In the genomic region with DNA sequence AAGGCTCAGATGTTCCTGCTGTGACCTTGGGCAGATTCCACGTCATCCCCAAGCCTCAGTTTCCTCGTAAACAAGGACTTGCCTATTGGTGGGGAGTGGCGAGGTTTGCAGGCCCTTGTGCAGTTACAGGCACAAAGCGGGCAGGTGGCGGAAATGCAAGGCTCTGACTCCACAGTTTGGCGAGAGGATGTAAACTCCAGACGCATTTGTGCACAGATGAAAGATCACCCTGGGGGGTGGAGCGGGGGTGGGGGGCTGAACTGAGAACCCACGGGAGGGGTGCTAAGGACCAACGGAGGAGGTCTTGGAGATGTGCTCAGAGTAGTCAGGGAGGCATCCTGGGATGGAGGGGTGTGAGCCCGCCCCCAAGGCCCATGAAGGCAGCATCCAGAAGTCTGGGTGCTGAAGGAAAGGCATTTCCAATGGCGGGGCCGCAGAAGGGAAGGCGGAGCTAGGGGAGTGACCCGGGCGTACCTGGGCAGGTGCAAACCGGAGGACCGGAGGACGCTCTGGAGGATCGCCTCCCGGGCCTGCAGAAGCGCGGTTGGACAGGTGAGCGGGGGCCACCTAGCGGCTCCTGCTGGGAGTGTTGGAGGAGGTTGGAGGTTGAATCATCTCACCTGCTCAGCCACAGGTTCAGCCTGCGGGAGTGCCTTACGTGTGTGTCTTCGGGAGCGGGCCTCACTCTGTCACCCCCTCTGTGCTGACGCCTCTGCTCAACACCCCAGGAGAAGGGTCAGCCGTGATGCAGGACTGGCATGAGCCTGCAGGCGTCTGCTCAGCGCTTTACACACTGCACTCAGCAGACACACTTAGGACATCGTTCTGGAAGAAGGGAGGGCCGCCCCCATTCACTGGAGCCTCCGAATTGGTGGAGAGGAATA, we compare ENCODE assay signal across 1 cellular context.
A peak's percentile ranks its signal among the peaks of the same experiment; 100 is the strongest.
TF ChIP-seq lines count a peak whose summit lies in the region.

No MANE protein-coding gene starts in this region.

TF ChIP-seq in HepG2, 621 proteins besides CTCF, POLR2A, EP300 and RAD21 (continued from another document):
- TF ChIP-seq, protein P1, sequence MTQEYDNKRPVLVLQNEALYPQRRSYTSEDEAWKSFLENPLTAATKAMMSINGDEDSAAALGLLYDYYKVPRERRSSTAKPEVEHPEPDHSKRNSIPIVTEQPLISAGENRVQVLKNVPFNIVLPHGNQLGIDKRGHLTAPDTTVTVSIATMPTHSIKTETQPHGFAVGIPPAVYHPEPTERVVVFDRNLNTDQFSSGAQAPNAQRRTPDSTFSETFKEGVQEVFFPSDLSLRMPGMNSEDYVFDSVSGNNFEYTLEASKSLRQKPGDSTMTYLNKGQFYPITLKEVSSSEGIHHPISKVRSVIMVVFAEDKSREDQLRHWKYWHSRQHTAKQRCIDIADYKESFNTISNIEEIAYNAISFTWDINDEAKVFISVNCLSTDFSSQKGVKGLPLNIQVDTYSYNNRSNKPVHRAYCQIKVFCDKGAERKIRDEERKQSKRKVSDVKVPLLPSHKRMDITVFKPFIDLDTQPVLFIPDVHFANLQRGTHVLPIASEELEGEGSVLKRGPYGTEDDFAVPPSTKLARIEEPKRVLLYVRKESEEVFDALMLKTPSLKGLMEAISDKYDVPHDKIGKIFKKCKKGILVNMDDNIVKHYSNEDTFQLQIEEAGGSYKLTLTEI (CRISPR knock-in tag; conservative IDR thresholded peaks at IDR 0.05): no peak
- TF ChIP-seq, protein P2, sequence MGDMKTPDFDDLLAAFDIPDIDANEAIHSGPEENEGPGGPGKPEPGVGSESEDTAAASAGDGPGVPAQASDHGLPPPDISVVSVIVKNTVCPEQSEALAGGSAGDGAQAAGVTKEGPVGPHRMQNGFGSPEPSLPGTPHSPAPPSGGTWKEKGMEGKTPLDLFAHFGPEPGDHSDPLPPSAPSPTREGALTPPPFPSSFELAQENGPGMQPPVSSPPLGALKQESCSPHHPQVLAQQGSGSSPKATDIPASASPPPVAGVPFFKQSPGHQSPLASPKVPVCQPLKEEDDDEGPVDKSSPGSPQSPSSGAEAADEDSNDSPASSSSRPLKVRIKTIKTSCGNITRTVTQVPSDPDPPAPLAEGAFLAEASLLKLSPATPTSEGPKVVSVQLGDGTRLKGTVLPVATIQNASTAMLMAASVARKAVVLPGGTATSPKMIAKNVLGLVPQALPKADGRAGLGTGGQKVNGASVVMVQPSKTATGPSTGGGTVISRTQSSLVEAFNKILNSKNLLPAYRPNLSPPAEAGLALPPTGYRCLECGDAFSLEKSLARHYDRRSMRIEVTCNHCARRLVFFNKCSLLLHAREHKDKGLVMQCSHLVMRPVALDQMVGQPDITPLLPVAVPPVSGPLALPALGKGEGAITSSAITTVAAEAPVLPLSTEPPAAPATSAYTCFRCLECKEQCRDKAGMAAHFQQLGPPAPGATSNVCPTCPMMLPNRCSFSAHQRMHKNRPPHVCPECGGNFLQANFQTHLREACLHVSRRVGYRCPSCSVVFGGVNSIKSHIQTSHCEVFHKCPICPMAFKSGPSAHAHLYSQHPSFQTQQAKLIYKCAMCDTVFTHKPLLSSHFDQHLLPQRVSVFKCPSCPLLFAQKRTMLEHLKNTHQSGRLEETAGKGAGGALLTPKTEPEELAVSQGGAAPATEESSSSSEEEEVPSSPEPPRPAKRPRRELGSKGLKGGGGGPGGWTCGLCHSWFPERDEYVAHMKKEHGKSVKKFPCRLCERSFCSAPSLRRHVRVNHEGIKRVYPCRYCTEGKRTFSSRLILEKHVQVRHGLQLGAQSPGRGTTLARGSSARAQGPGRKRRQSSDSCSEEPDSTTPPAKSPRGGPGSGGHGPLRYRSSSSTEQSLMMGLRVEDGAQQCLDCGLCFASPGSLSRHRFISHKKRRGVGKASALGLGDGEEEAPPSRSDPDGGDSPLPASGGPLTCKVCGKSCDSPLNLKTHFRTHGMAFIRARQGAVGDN (CRISPR knock-in tag; IDR thresholded peaks at IDR 0.05): peak; percentile 33
- TF ChIP-seq ZNF235 (CRISPR knock-in tag; IDR thresholded peaks at IDR 0.05; ENCODE audit: borderline replicate concordance) (no peak), MYC (CRISPR knock-in tag; IDR thresholded peaks at IDR 0.05; ENCODE audit: borderline replicate concordance) (peak; percentile 29; the same call in 1 of the 2 replicates), SMC3 (IDR thresholded peaks at IDR 0.05; ENCODE audit: low read length) (peak; percentile 4; the same call in 1 of the 2 replicates), CREB1 (IDR thresholded peaks at IDR 0.05) (no peak), CREB1 (CRISPR knock-in tag; IDR thresholded peaks at IDR 0.05) (no peak), XRCC5 (optimal IDR thresholded peaks at IDR 0.05; ENCODE audit: low read length) (peak; percentile 88), FOSL2 (CRISPR knock-in tag; IDR thresholded peaks at IDR 0.05) (peak; percentile 51; the same call in 1 of the 2 replicates), ZNF274 (CRISPR knock-in tag; IDR thresholded peaks at IDR 0.05) (0 out of 2 replicates have a peak, but pooled peaks have one; percentile 30), KDM2A (CRISPR knock-in tag; IDR thresholded peaks at IDR 0.05; ENCODE audit: borderline replicate concordance, low read depth) (peak; percentile 76; the same call in 1 of the 2 replicates), ZNF605 (CRISPR knock-in tag; IDR thresholded peaks at IDR 0.05) (0 out of 2 replicates have a peak, but pooled peaks have one; percentile 25), GATAD2A (CRISPR knock-in tag; IDR thresholded peaks at IDR 0.05) (0 out of 2 replicates have a peak, but pooled peaks have one; percentile 14), STAG1 (CRISPR knock-in tag; IDR thresholded peaks at IDR 0.05) (peak; percentile 85), SP2 (CRISPR knock-in tag; IDR thresholded peaks at IDR 0.05) (no peak), ZNF263 (CRISPR knock-in tag; IDR thresholded peaks at IDR 0.05) (peak; percentile 52; the same call in 1 of the 2 replicates), ZEB1 (IDR thresholded peaks at IDR 0.05; ENCODE audit: insufficient replicate concordance, low read depth) (peak; percentile 91), ZNF350 (CRISPR knock-in tag; IDR thresholded peaks at IDR 0.05; ENCODE audit: borderline replicate concordance, low read depth) (no peak), ZNF160 (CRISPR knock-in tag; IDR thresholded peaks at IDR 0.05) (no peak), YY1 (IDR thresholded peaks at IDR 0.05; ENCODE audit: insufficient read depth, insufficient replicate concordance, low read depth, low read length) (peak; percentile 17)
- TF ChIP-seq, protein P3, sequence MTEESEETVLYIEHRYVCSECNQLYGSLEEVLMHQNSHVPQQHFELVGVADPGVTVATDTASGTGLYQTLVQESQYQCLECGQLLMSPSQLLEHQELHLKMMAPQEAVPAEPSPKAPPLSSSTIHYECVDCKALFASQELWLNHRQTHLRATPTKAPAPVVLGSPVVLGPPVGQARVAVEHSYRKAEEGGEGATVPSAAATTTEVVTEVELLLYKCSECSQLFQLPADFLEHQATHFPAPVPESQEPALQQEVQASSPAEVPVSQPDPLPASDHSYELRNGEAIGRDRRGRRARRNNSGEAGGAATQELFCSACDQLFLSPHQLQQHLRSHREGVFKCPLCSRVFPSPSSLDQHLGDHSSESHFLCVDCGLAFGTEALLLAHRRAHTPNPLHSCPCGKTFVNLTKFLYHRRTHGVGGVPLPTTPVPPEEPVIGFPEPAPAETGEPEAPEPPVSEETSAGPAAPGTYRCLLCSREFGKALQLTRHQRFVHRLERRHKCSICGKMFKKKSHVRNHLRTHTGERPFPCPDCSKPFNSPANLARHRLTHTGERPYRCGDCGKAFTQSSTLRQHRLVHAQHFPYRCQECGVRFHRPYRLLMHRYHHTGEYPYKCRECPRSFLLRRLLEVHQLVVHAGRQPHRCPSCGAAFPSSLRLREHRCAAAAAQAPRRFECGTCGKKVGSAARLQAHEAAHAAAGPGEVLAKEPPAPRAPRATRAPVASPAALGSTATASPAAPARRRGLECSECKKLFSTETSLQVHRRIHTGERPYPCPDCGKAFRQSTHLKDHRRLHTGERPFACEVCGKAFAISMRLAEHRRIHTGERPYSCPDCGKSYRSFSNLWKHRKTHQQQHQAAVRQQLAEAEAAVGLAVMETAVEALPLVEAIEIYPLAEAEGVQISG (CRISPR knock-in tag; IDR thresholded peaks at IDR 0.05): 0 out of 2 replicates have a peak, but pooled peaks have one; percentile 19
- TF ChIP-seq, protein P4, sequence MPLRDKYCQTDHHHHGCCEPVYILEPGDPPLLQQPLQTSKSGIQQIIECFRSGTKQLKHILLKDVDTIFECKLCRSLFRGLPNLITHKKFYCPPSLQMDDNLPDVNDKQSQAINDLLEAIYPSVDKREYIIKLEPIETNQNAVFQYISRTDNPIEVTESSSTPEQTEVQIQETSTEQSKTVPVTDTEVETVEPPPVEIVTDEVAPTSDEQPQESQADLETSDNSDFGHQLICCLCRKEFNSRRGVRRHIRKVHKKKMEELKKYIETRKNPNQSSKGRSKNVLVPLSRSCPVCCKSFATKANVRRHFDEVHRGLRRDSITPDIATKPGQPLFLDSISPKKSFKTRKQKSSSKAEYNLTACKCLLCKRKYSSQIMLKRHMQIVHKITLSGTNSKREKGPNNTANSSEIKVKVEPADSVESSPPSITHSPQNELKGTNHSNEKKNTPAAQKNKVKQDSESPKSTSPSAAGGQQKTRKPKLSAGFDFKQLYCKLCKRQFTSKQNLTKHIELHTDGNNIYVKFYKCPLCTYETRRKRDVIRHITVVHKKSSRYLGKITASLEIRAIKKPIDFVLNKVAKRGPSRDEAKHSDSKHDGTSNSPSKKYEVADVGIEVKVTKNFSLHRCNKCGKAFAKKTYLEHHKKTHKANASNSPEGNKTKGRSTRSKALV (CRISPR knock-in tag; IDR thresholded peaks at IDR 0.05): peak; percentile 90
- TF ChIP-seq, protein P5, sequence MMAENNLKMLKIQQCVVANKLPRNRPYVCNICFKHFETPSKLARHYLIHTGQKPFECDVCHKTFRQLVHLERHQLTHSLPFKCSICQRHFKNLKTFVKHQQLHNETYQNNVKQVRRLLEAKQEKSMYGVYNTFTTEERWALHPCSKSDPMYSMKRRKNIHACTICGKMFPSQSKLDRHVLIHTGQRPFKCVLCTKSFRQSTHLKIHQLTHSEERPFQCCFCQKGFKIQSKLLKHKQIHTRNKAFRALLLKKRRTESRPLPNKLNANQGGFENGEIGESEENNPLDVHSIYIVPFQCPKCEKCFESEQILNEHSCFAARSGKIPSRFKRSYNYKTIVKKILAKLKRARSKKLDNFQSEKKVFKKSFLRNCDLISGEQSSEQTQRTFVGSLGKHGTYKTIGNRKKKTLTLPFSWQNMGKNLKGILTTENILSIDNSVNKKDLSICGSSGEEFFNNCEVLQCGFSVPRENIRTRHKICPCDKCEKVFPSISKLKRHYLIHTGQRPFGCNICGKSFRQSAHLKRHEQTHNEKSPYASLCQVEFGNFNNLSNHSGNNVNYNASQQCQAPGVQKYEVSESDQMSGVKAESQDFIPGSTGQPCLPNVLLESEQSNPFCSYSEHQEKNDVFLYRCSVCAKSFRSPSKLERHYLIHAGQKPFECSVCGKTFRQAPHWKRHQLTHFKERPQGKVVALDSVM (CRISPR knock-in tag; IDR thresholded peaks at IDR 0.05): 0 out of 2 replicates have a peak, but pooled peaks have one; percentile 43
TF ChIP-seq in HepG2: peak in this region for 17.
